18 cellular contexts compared by ENCODE assay signal in genomic region chr13:95571941-95572340, GRCh38. TPM values are rescaled to one million over a fixed set of nuclear protein-coding genes. Genes with fewer than 3 reads are reported as not detected.
"Had no signal": no experiment of that assay in that cellular context is flagged by ENCODE, and none has a peak within 500 bp of the region (broad histone marks: within the 10 kb centered on the region; RNA-seq: fewer than 3 reads in every experiment).

No MANE protein-coding gene starts in this region.

- H3K27ac ChIP-seq: right atrium auricular region, tibial nerve, uterus had no signal

- H3K36me3 ChIP-seq: right atrium auricular region, tibial nerve, uterus had no signal

- DNase-seq: activated CD4-positive, alpha-beta T cell treated with anti-CD3 and anti-CD28 coated beads, Interleukin-2, amount 50 U/mL, for 4 hours; activated effector memory CD4-positive, alpha-beta T cell treated with anti-CD3 and anti-CD28 coated beads, Interleukin-2, amount 50 U/mL, for 16 hours; activated naive CD4-positive, alpha-beta T cell treated with anti-CD3 and anti-CD28 coated beads, Interleukin-2, amount 50 U/mL, for 16 hours; activated T-cell treated with anti-CD3 and anti-CD28 coated beads, Interleukin-2, amount 50 U/mL, for 72 hours; effector CD4-positive, alpha-beta T cell; kidney; midbrain; occipital lobe; stimulated activated CD4-positive, alpha-beta T cell treated with anti-CD3 and anti-CD28 coated beads, Interleukin-12 subunit alpha, Interleukin-12 subunit beta, amount 100 ng/mL, for 4 hours; stimulated activated CD4-positive, alpha-beta T cell treated with anti-CD3 and anti-CD28 coated beads, Interleukin-2, amount 100 ng/mL, for 24 hours; stimulated activated naive CD4-positive, alpha-beta T cell treated with Interleukin-2 at 50 U/mL for 16 hours; substantia nigra; uterus had no signal

- H3K4me3 ChIP-seq: lung, right atrium auricular region, tibial nerve, uterus had no signal

- H3K4me1 ChIP-seq: right atrium auricular region, tibial nerve, uterus had no signal

- H3K9me3 ChIP-seq: right atrium auricular region, uterus had no signal

- H3K27me3 ChIP-seq: right atrium auricular region, tibial nerve, uterus had no signal

RNA-seq across cellular contexts. Expression of gene CLDN10, which starts 19.4 kb away (rescaled TPM):
- total RNA-seq: activated CD8-positive, alpha-beta memory T cell treated with anti-CD3 and anti-CD28 coated beads for 36 hours; activated T-cell treated with anti-CD3 and anti-CD28 coated beads, Interleukin-2, amount 50 U/mL, for 72 hours; bronchial epithelial cell had no signal
